Comparison of ENCODE assay signal across 18 cellular contexts in the genomic region with DNA sequence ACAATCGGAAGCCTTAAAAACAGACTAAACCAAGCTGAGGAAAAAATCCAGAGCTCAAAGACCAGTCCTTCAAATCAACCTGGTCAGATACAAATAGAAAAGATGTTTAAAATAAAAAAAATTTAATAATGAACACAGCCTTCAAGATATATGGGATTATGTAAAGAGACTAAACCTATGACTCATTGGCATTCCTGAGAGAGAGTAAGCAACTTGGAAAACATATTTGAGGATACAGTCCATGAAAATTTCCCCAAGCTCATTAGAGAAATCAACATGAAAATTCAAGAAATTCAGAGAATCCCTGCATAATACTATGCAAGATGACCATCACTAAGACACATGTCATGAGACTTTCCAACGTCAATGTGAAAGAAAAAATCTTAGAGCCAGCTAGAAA.
DNase-seq lines count a peak whose midpoint lies in the region; ATAC-seq, FAIRE-seq and TF ChIP-seq lines count a peak whose summit lies in the region.
"Had no signal": no experiment of that assay in that cellular context is flagged by ENCODE, and none has a peak within 500 bp of the region (broad histone marks: within the 10 kb centered on the region; RNA-seq: fewer than 3 reads in every experiment).

No MANE protein-coding gene starts in this region.

- H3K14ac ChIP-seq in IMR-90 (replicated peaks; ENCODE audit: low read depth, low read length): no peak overlapping the region

- H3K9me3 Mint-ChIP-seq in astrocyte (ENCODE audit: unreplicated experiment): peaks cover 20% of the 10 kb centered on the region

- H3K4me2 ChIP-seq in A549 (no peak overlapping the region), IMR-90 (ENCODE audit: low read depth, low read length) (no peak overlapping the region), astrocyte (ENCODE audit: low read length) (no peak overlapping the region)

- no peak overlapping the region for H2AK9ac ChIP-seq in IMR-90 (replicated peaks; ENCODE audit: low read depth, low read length, poor library complexity)

- H3K36me3 ChIP-seq in IMR-90 (ENCODE audit: control insufficient read depth, insufficient read depth, low read length) (no peaks in the 10 kb centered on the region), astrocyte (ENCODE audit: insufficient read depth, low read length) (no peaks in the 10 kb centered on the region)

- DNase-seq in A549 (ENCODE audit: low read depth in 1 of 2, low spot score in 1 of 2) (no peak), IMR-90 (peak; percentile 44), astrocyte (ENCODE audit: low read depth) (peak; percentile 3), fibroblast of peridontal ligament (ENCODE audit: extremely low read depth) (peak; percentile 42), globus pallidus (ENCODE audit: low spot score) (no peak), NCI-H146 (lab: John Stamatoyannopoulos, UW) (no peak), NCI-H82 (lab: John Stamatoyannopoulos, UW) (no peak)
- DNase-seq in stimulated activated CD4-positive, alpha-beta T cell treated with anti-CD3 and anti-CD28 coated beads, Interleukin-15, amount 100 ng/mL, for 24 hours: no peak
- DNase-seq: GDM1, Karpas-422, NCI-H1436, NCI-H2081 treated with DMSO at 0.1 percent for 48 hours, NCI-H2227 treated with DMSO at 0.1 percent for 48 hours, NCI-H526 had no signal

- no peak overlapping the region for H2BK15ac ChIP-seq in IMR-90 (ENCODE audit: low read depth, low read length)

- H3K79me2 ChIP-seq in astrocyte (ENCODE audit: insufficient read depth, low read length): no peaks in the 10 kb centered on the region

- no peak for FAIRE-seq in A549 (lab: Jason Lieb, UNC)
- no peak for FAIRE-seq in astrocyte (lab: Jason Lieb, UNC)
- FAIRE-seq: GM12892, GM19239 had no signal

- no peak overlapping the region for H2BK20ac ChIP-seq in IMR-90 (ENCODE audit: low read depth, low read length)

- no peaks in the 10 kb centered on the region for H3K79me1 ChIP-seq in IMR-90 (ENCODE audit: low read depth in 1 of 2, low read length in 2 of 2)

- WGBS in A549 (ENCODE audit: missing lambda C conversion rate): 3% methylated on average over 2 of the region's 2 CpGs
- WGBS in IMR-90 (ENCODE audit: extremely low coverage in 2 of 2, insufficient read length in 1 of 2), 2 experiments: 63% methylated on average over 1 of the region's 2 CpGs; no CpG with 5 or more reads in 1 of the 2 experiments

- TF ChIP-seq CTCF in A549 (IDR thresholded peaks at IDR 0.05) (no peak), IMR-90 (conservative IDR thresholded peaks at IDR 0.05; ENCODE audit: low read depth, low read length) (no peak), astrocyte (IDR thresholded peaks at IDR 0.05; ENCODE audit: insufficient read depth, low read depth, low read length) (no peak)

- H3K4me3 Mint-ChIP-seq in astrocyte (ENCODE audit: unreplicated experiment): no peak overlapping the region
- H3K4me3 Mint-ChIP-seq: CD4-positive, CD25-positive, alpha-beta regulatory T cell had no signal

- CTCF ChIA-PET in A549 (lab: Yijun Ruan, JAX): interaction anchor here (1.1 to 1.9 kb wide), 5 partner anchors 11 to 520 kb away, joined by 3 to 4 read pairs (median 3); no protein-coding TSS in a partner anchor
- CTCF ChIA-PET in IMR-90 (lab: Yijun Ruan, JAX): interaction anchor here (1.1 to 1.2 kb wide), 4 partner anchors 11 to 452 kb away, joined by 3 to 4 read pairs (median 4); no protein-coding TSS in a partner anchor

- no peak overlapping the region for H2BK120ac ChIP-seq in IMR-90 (ENCODE audit: low read depth, low read length)

- H3K4me1 ChIP-seq in A549 (no peaks in the 10 kb centered on the region), IMR-90 (ENCODE audit: control insufficient read depth, insufficient read depth, low read length) (no peaks in the 10 kb centered on the region), astrocyte (ENCODE audit: insufficient read depth, low read length) (no peaks in the 10 kb centered on the region)

- no peaks in the 10 kb centered on the region for H3K9me1 ChIP-seq in IMR-90 (ENCODE audit: insufficient read depth, low read length)

- peaks cover 10% of the 10 kb centered on the region; the same call in 2 of the 3 replicates for H3K9me3 ChIP-seq in A549
- no peaks in the 10 kb centered on the region for H3K9me3 ChIP-seq in IMR-90 (ENCODE audit: control insufficient read depth, insufficient read depth, low read length)
- peaks cover 2% of the 10 kb centered on the region for H3K9me3 ChIP-seq in astrocyte (ENCODE audit: insufficient read depth, low read depth, low read length)

- no peak overlapping the region for H4K5ac ChIP-seq in IMR-90 (ENCODE audit: low read depth, low read length)

- no peak overlapping the region for H3K27ac Mint-ChIP-seq in astrocyte (ENCODE audit: unreplicated experiment)
- H3K27ac Mint-ChIP-seq: CD4-positive, CD25-positive, alpha-beta regulatory T cell had no signal

- no peak overlapping the region for H3K56ac ChIP-seq in IMR-90 (ENCODE audit: extremely low read depth, insufficient read depth, low read length)

- in situ Hi-C loops in IMR-90 (cut with MboI; ENCODE audit: low sequenced_read_pairs): no loop called here

- dilution Hi-C loops in IMR-90 (cut with HindIII; ENCODE audit: low sequenced_read_pairs, unreplicated experiment): no loop called here

- no peak overlapping the region for H3K23ac ChIP-seq in IMR-90 (ENCODE audit: low read depth, low read length)

- H3K27ac ChIP-seq in A549: no peak overlapping the region
- no peak overlapping the region for H3K27ac ChIP-seq in IMR-90 (ENCODE audit: insufficient read depth, low read length)
- H3K27ac ChIP-seq in astrocyte (ENCODE audit: low read depth, low read length): no peak overlapping the region
- H3K27ac ChIP-seq: SK-N-MC had no signal

- H3K27me3 Mint-ChIP-seq in astrocyte (ENCODE audit: low read depth, unreplicated experiment): no peaks in the 10 kb centered on the region
- H3K27me3 Mint-ChIP-seq: CD4-positive, CD25-positive, alpha-beta regulatory T cell had no signal

- no peak overlapping the region for H3K4ac ChIP-seq in IMR-90 (ENCODE audit: low read depth, low read length)

- intact Hi-C loops in IMR-90 (cut with micrococcal nuclease): loop anchor here (5.0 to 10.0 kb wide), 2 partner anchors 452 to 521 kb away; no protein-coding TSS in a partner anchor

- no peak for ATAC-seq in A549
- peak; percentile 57 for ATAC-seq in IMR-90 (ENCODE audit: low read depth)

- TF ChIP-seq RAD21 in A549 (conservative IDR thresholded peaks at IDR 0.05 in 1 of 2, IDR thresholded peaks at IDR 0.05 in 1 of 2) (no peak), IMR-90 (IDR thresholded peaks at IDR 0.05; ENCODE audit: low read length) (no peak)

- H2AK5ac ChIP-seq in IMR-90 (ENCODE audit: low read depth, low read length): no peak overlapping the region

- TF ChIP-seq EP300 in A549 (IDR thresholded peaks at IDR 0.05): no peak

- H3K4me3 ChIP-seq in A549 (no peak overlapping the region), IMR-90 (ENCODE audit: insufficient read depth, low read depth, low read length) (no peak overlapping the region), astrocyte (ENCODE audit: insufficient read depth, low read depth, low read length) (no peak overlapping the region)
- H3K4me3 ChIP-seq: SK-N-MC had no signal

- H4K20me1 ChIP-seq in IMR-90 (ENCODE audit: insufficient read depth, low read length): no peaks in the 10 kb centered on the region
- H4K20me1 ChIP-seq in astrocyte (ENCODE audit: insufficient read depth, low read length): no peaks in the 10 kb centered on the region

- no peak overlapping the region for H3K18ac ChIP-seq in IMR-90 (ENCODE audit: low read depth, low read length)

- no peak overlapping the region for H4K8ac ChIP-seq in IMR-90 (ENCODE audit: low read depth in 2 of 2, low read length in 2 of 2)

- TF ChIP-seq POLR2A in A549 (IDR thresholded peaks at IDR 0.05; ENCODE audit: low read length): no peak
- TF ChIP-seq POLR2A in IMR-90 (IDR thresholded peaks at IDR 0.05; ENCODE audit: low read depth, low read length): no peak

- H3K9ac ChIP-seq in IMR-90 (ENCODE audit: low read depth, low read length): no peak overlapping the region
- H3K9ac ChIP-seq in astrocyte (ENCODE audit: low read length): no peak overlapping the region

- H4K91ac ChIP-seq in IMR-90 (ENCODE audit: insufficient read depth, low read depth, low read length): no peak overlapping the region

- no peaks in the 10 kb centered on the region for H3K4me1 Mint-ChIP-seq in astrocyte (ENCODE audit: low read depth, unreplicated experiment)
- H3K4me1 Mint-ChIP-seq: CD4-positive, CD25-positive, alpha-beta regulatory T cell had no signal

- H3K27me3 ChIP-seq in IMR-90 (ENCODE audit: control insufficient read depth, insufficient read depth, low read length) (no peaks in the 10 kb centered on the region), astrocyte (ENCODE audit: insufficient read depth, low read length) (no peaks in the 10 kb centered on the region)

- H2BK5ac ChIP-seq in IMR-90 (ENCODE audit: low read depth, low read length, poor library complexity, severe bottlenecking): no peak overlapping the region

- peaks cover 1% of the 10 kb centered on the region for H3K36me3 Mint-ChIP-seq in astrocyte (ENCODE audit: low read depth, unreplicated experiment)
- H3K36me3 Mint-ChIP-seq: CD4-positive, CD25-positive, alpha-beta regulatory T cell had no signal

- no TSS peak for BruUV-seq in IMR-90 (replicated peaks; lab: Mats Ljungman, UMichigan)

- POLR2A ChIA-PET in A549 (lab: Yijun Ruan, JAX): no interaction called here
- POLR2A ChIA-PET in IMR-90 (lab: Charles Lee; ENCODE audit: unreplicated experiment): no interaction called here

- H2AFZ ChIP-seq in IMR-90 (replicated peaks; ENCODE audit: low read length, poor library complexity) (no peak overlapping the region), astrocyte (ENCODE audit: low read depth, low read length) (no peak overlapping the region)

TF ChIP-seq in A549, 52 proteins besides CTCF, POLR2A, EP300 and RAD21 (continues in another document):
- TF ChIP-seq FOSL2 (IDR thresholded peaks at IDR 0.05) (no peak), FOSL2 (CRISPR knock-in tag; IDR thresholded peaks at IDR 0.05) (peak; percentile 37; the same call in 1 of the 2 replicates), MYC (IDR thresholded peaks at IDR 0.05; ENCODE audit: borderline replicate concordance, low read length) (no peak), FOXS1 (CRISPR knock-in tag; IDR thresholded peaks at IDR 0.05) (no peak), CEBPB (IDR thresholded peaks at IDR 0.05) (no peak)
- TF ChIP-seq, protein P1, sequence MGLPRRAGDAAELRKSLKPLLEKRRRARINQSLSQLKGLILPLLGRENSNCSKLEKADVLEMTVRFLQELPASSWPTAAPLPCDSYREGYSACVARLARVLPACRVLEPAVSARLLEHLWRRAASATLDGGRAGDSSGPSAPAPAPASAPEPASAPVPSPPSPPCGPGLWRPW (IDR thresholded peaks at IDR 0.05): no peak

TF ChIP-seq in IMR-90, 13 proteins besides CTCF, POLR2A, EP300 and RAD21 (continues in another document):
- TF ChIP-seq, protein P2, sequence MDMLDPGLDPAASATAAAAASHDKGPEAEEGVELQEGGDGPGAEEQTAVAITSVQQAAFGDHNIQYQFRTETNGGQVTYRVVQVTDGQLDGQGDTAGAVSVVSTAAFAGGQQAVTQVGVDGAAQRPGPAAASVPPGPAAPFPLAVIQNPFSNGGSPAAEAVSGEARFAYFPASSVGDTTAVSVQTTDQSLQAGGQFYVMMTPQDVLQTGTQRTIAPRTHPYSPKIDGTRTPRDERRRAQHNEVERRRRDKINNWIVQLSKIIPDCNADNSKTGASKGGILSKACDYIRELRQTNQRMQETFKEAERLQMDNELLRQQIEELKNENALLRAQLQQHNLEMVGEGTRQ (IDR thresholded peaks at IDR 0.05; ENCODE audit: low read depth, low read length): no peak
- TF ChIP-seq BHLHE40 (IDR thresholded peaks at IDR 0.05; ENCODE audit: low read depth, low read length): no peak

Comparison
In these comparisons a context has a peak if more than half of its experiments do, and no peak if none do; other contexts are left out.
1. DNase-seq: peak in IMR-90 (single experiment), astrocyte (single experiment) and fibroblast of peridontal ligament (single experiment); none in A549 (0 of 2), globus pallidus (single experiment), NCI-H146 (single experiment), stimulated activated CD4-positive, alpha-beta T cell treated with anti-CD3 and anti-CD28 coated beads, Interleukin-15, amount 100 ng/mL, for 24 hours (single experiment) and NCI-H82 (single experiment).